22 cellular contexts compared by ENCODE assay signal in the genomic region with DNA sequence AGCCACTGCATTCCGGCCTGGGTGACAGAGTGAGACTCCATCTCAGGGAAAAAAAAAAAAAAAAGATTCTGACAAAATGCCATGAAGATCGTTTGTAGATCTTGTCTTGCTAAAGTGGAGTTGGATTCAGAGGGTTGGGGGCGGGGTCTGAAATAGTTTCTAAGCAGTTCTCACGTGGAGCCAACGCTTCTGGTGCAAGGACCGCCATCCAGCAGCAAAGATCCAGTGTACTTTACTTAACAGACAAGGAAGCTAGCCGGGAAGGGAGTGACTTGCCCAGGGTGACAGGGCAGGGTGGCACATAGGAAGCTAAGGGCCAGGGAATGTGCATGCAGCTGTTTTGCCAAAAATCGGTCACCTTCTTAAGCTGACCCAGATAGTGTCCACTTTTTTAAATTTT. TPM values are rescaled to one million over a fixed set of nuclear protein-coding genes. Genes with fewer than 3 reads are reported as not detected.
DNase-seq lines count a peak whose midpoint lies in the region; ATAC-seq and TF ChIP-seq lines count a peak whose summit lies in the region.
"Had no signal": no experiment of that assay in that cellular context is flagged by ENCODE, and none has a peak within 500 bp of the region (broad histone marks: within the 10 kb centered on the region; RNA-seq: fewer than 3 reads in every experiment).

No MANE protein-coding gene starts in this region.

- H3K27ac Mint-ChIP-seq in activated T-helper 17 cell treated with anti-CD3 and anti-CD28 coated beads, Interleukin-2, amount 50 U/mL, for 72 hours: peak overlapping the region; percentile 33

- no peak for TF ChIP-seq POLR2A in right lobe of liver (IDR thresholded peaks at IDR 0.05)

- ATAC-seq in activated T-helper 17 cell treated with anti-CD3 and anti-CD28 coated beads, Interleukin-2, amount 50 U/mL, for 72 hours (replicated peaks): no peak
- ATAC-seq in right lobe of liver (peak; percentile 4 to 29 (median 20)), GM18907 (IDR thresholded peaks at IDR 0.05; ENCODE audit: unreplicated experiment) (no peak), GM21360 (IDR thresholded peaks at IDR 0.05; ENCODE audit: unreplicated experiment) (no peak), HG03045 (IDR thresholded peaks at IDR 0.05; ENCODE audit: unreplicated experiment) (no peak)
- ATAC-seq: naive thymus-derived CD4-positive, alpha-beta T cell; stimulated activated naive CD8-positive, alpha-beta T cell treated with anti-CD3 and anti-CD28 coated beads, Interleukin-15, amount 100 ng/mL, for 72 hours had no signal

- no peaks in the 10 kb centered on the region for H3K27me3 Mint-ChIP-seq in activated T-helper 17 cell treated with anti-CD3 and anti-CD28 coated beads, Interleukin-2, amount 50 U/mL, for 72 hours
- H3K27me3 Mint-ChIP-seq: naive thymus-derived CD4-positive, alpha-beta T cell; stimulated activated naive CD8-positive, alpha-beta T cell treated with anti-CD3 and anti-CD28 coated beads, Interleukin-15, amount 100 ng/mL, for 72 hours had no signal

- peaks cover 0 to 43% (median 21%) of the 10 kb centered on the region in 4 donors for H3K4me1 ChIP-seq in right lobe of liver
- H3K4me1 ChIP-seq: parathyroid adenoma had no signal

- H3K4me1 Mint-ChIP-seq in activated T-helper 17 cell treated with anti-CD3 and anti-CD28 coated beads, Interleukin-2, amount 50 U/mL, for 72 hours: peaks cover 6% of the 10 kb centered on the region

- H3K4me3 Mint-ChIP-seq in activated T-helper 17 cell treated with anti-CD3 and anti-CD28 coated beads, Interleukin-2, amount 50 U/mL, for 72 hours: no peak overlapping the region
- H3K4me3 Mint-ChIP-seq: H9; stimulated activated naive CD8-positive, alpha-beta T cell treated with anti-CD3 and anti-CD28 coated beads, Interleukin-15, amount 100 ng/mL, for 72 hours had no signal

- intact Hi-C loops in right lobe of liver (cut with DNase I): loop anchor here (10.0 kb wide), 2 partner anchors 46 to 86 kb away; partner anchors contain the start of gene APOL2 (in 2 of the 2)

- TF ChIP-seq CTCF in right lobe of liver (IDR thresholded peaks at IDR 0.05): no peak

- peak; percentile 15 for DNase-seq in stimulated activated CD4-positive, alpha-beta T cell treated with anti-CD3 and anti-CD28 coated beads, Interleukin-15, amount 100 ng/mL, for 24 hours
- DNase-seq in stimulated activated CD4-positive, alpha-beta T cell treated with anti-CD3 and anti-CD28 coated beads, Interleukin-1b, Interleukin-23, amount 100 ng/mL, for 48 hours: no peak
- no peak for DNase-seq in right lobe of liver
- DNase-seq: activated CD4-positive, CD25-positive, alpha-beta regulatory T cell; activated gamma-delta T cell; cerebellar nuclear complex; DMS79; effector memory CD4-positive, alpha-beta T cell; esophagus squamous epithelium; H9; Karpas-422; kidney glomerular epithelial cell; mesendoderm; naive thymus-derived CD4-positive, alpha-beta T cell; stimulated activated naive CD8-positive, alpha-beta T cell treated with anti-CD3 and anti-CD28 coated beads, Interleukin-15, amount 100 ng/mL, for 72 hours had no signal

- no peaks in the 10 kb centered on the region for H3K9me3 Mint-ChIP-seq in activated T-helper 17 cell treated with anti-CD3 and anti-CD28 coated beads, Interleukin-2, amount 50 U/mL, for 72 hours
- H3K9me3 Mint-ChIP-seq: H9; stimulated activated naive CD8-positive, alpha-beta T cell treated with anti-CD3 and anti-CD28 coated beads, Interleukin-15, amount 100 ng/mL, for 72 hours had no signal

- peaks cover 10 to 45% (median 27%) of the 10 kb centered on the region in 4 donors for H3K36me3 ChIP-seq in right lobe of liver

- no peaks in the 10 kb centered on the region for H3K27me3 ChIP-seq in right lobe of liver
- H3K27me3 ChIP-seq: esophagus squamous epithelium, tibial nerve had no signal

- H3K36me3 Mint-ChIP-seq in activated T-helper 17 cell treated with anti-CD3 and anti-CD28 coated beads, Interleukin-2, amount 50 U/mL, for 72 hours (ENCODE audit: low read depth): peaks cover 63% of the 10 kb centered on the region

- H3K27ac ChIP-seq in right lobe of liver: peak overlapping the region in 2 of 3 donors; percentile 69
- H3K27ac ChIP-seq: parathyroid adenoma, SK-N-MC had no signal

- 28% methylated on average over 7 of the region's 8 CpGs for WGBS in right lobe of liver (ENCODE audit: insufficient coverage, low coverage, low lambda C conversion rate, missing lambda C conversion rate)

- no peak overlapping the region for H3K4me3 ChIP-seq in right lobe of liver
- H3K4me3 ChIP-seq: esophagus squamous epithelium, SK-N-MC, tibial nerve had no signal

- no peaks in the 10 kb centered on the region for H3K9me3 ChIP-seq in right lobe of liver
- H3K9me3 ChIP-seq: esophagus squamous epithelium, tibial nerve had no signal

RNA-seq across cellular contexts. Expression of gene APOL1, which starts 27.4 kb away (rescaled TPM):
- total RNA-seq in activated T-helper 17 cell treated with anti-CD3 and anti-CD28 coated beads, Interleukin-2, amount 50 U/mL, for 72 hours: 10 to 100 TPM; 52.8 to 89.4 TPM
- total RNA-seq in right lobe of liver: 100 to 1,000 TPM in 5 of 6 experiments, 10 to 100 TPM in 1; 85.1 to 299 (median 119) TPM
- total RNA-seq: H9 had no signal

RNA-seq across cellular contexts. Expression of gene APOL2, which starts 41.1 kb away (rescaled TPM):
- total RNA-seq in activated T-helper 17 cell treated with anti-CD3 and anti-CD28 coated beads, Interleukin-2, amount 50 U/mL, for 72 hours: 100 to 1,000 TPM; 105 to 116 TPM
- total RNA-seq in right lobe of liver: 100 to 1,000 TPM in 1 of 6 experiments, 10 to 100 TPM in 5; 40.8 to 121 (median 57.5) TPM

Comparison
In these comparisons a context has a peak if more than half of its experiments do, and no peak if none do; other contexts are left out.
1. ATAC-seq: peak in right lobe of liver (4 of 4); none in activated T-helper 17 cell treated with anti-CD3 and anti-CD28 coated beads, Interleukin-2, amount 50 U/mL, for 72 hours (single experiment), GM18907 (single experiment), GM21360 (single experiment) and HG03045 (single experiment).